17 cellular contexts compared by ENCODE assay signal in the genomic region with DNA sequence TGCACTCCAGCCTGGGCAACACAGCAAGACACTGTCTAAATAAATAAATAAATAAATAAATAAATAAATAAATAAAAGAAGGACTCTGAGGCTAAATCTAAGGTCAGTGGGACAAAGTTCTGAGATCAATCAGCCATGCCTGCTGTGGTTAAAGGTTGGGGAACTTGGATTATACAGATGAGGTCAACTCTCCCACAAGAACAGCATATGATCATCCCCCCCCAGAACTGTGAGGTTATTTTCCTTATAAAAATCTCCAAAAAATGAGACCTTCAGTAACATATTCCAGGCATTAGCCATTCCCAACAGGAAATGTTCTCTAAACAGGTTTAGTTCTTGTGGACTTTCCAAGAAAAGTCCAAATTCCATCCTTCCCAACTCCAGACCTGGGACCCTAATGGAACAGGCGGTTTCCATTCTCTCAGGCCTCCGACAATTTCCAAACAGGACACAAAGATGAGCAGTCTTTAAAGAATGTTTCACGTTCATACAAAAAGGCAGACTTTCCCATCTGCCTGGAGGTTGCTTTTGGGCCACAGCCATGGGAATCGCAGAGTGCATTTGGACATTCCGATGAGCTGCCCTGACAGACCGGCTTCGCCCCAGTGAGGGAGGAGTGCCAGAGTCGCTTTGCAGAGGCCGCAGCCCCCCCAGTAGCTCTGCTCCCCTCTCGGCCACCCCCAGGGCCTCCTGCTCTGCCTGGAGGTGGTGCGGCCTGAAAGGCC.
DNase-seq lines count a peak whose midpoint lies in the region; ATAC-seq and TF ChIP-seq lines count a peak whose summit lies in the region.
"Had no signal": no experiment of that assay in that cellular context is flagged by ENCODE, and none has a peak within 500 bp of the region (broad histone marks: within the 10 kb centered on the region; RNA-seq: fewer than 3 reads in every experiment).

No MANE protein-coding gene starts in this region.

- H3K4me3 ChIP-seq in skeletal muscle cell (ENCODE audit: low read depth, low read length): no peak overlapping the region
- H3K4me3 ChIP-seq: BLaER1 treated with 17β-estradiol and CSF1 and Interleukin-3, amounts not matched to agents 10 nM and 100 nM; MG63; spleen; vagina had no signal

- peak; percentile 44 to 80 for ATAC-seq in left cardiac atrium
- no peak for ATAC-seq in HG03045 (IDR thresholded peaks at IDR 0.05; ENCODE audit: unreplicated experiment)

- no peak for TF ChIP-seq CTCF in GM13976 (IDR thresholded peaks at IDR 0.05; ENCODE audit: borderline replicate concordance, control extremely low read depth, extremely low read depth, insufficient read depth, missing control alignments)

- intact Hi-C loops in left cardiac atrium (cut with DNase I): no loop called here

- in situ Hi-C loops in GM13976 (cut with MboI; ENCODE audit: low sequenced_read_pairs, unreplicated experiment): no loop called here

- peak; percentile 90 for DNase-seq in EL
- peak; percentile 61 for DNase-seq in brain pericyte (ENCODE audit: low read depth, low spot score)
- DNase-seq in left cardiac atrium: peak; percentile 45
- peak; percentile 59 for DNase-seq in skeletal muscle cell (ENCODE audit: low read depth)
- DNase-seq in DMS53 (lab: John Stamatoyannopoulos, UW): no peak
- DNase-seq in GM13976 (ENCODE audit: low spot score): no peak
- no peak for DNase-seq in NCI-H1417 treated with DMSO at 0.1 percent for 48 hours (lab: John Stamatoyannopoulos, UW)
- DNase-seq: activated naive CD8-positive, alpha-beta T cell treated with anti-CD3 and anti-CD28 coated beads, Interleukin-2, amount 10 ng/mL, durations not matched to agents 7 days and 5 days; immature natural killer cell; MG63; naive B cell; NCI-H510A; RPMI8226; spleen had no signal

Comparison
In these comparisons a context has a peak if more than half of its experiments do, and no peak if none do; other contexts are left out.
1. DNase-seq: peak in EL (single experiment), brain pericyte (single experiment), left cardiac atrium (single experiment) and skeletal muscle cell (single experiment); none in DMS53 (single experiment), GM13976 (single experiment) and NCI-H1417 treated with DMSO at 0.1 percent for 48 hours (single experiment).